ENCODE assay signal across 23 cellular contexts in genomic region chr10:102945989-102946388, GRCh38.
"Had no signal": no experiment of that assay in that cellular context is flagged by ENCODE, and none has a peak within 500 bp of the region (broad histone marks: within the 10 kb centered on the region; RNA-seq: fewer than 3 reads in every experiment).

No MANE protein-coding gene starts in this region.

- H3K27ac Mint-ChIP-seq: activated CD4-positive, alpha-beta memory T cell treated with anti-CD3 and anti-CD28 coated beads, Interleukin-2, amount 10 ng/mL, durations not matched to agents 7 days and 5 days; activated CD4-positive, alpha-beta T cell treated with anti-CD3 and anti-CD28 coated beads, Interleukin-2, amount 10 ng/mL, durations not matched to agents 7 days and 5 days; activated naive CD8-positive, alpha-beta T cell; activated T-cell treated with anti-CD3 and anti-CD28 coated beads, Interleukin-2, amount 50 U/mL, for 24 hours; memory B cell; natural killer cell; stimulated activated naive B cell treated with anti-CD40 and anti-IgM and Interleukin-4, amounts not matched to agents 10 μg/mL and 1 μg/mL and 100 μg/mL, for 72 hours; T-helper 17 cell had no signal

- H3K4me3 Mint-ChIP-seq: activated CD4-positive, alpha-beta memory T cell treated with anti-CD3 and anti-CD28 coated beads, Interleukin-2, amount 10 ng/mL, durations not matched to agents 7 days and 5 days; activated CD4-positive, alpha-beta T cell treated with anti-CD3 and anti-CD28 coated beads, Interleukin-2, amount 10 ng/mL, durations not matched to agents 7 days and 5 days; activated naive CD8-positive, alpha-beta T cell; activated T-cell treated with anti-CD3 and anti-CD28 coated beads, Interleukin-2, amount 50 U/mL, for 24 hours; memory B cell; natural killer cell; stimulated activated naive B cell treated with anti-CD40 and anti-IgM and Interleukin-4, amounts not matched to agents 10 μg/mL and 1 μg/mL and 100 μg/mL, for 72 hours; T-helper 17 cell had no signal

- H3K36me3 ChIP-seq: esophagus squamous epithelium, stomach, thyroid gland, WERI-Rb-1 had no signal

- ATAC-seq: natural killer cell; stimulated activated naive B cell treated with anti-CD40 and anti-IgM and Interleukin-4, amounts not matched to agents 10 μg/mL and 1 μg/mL and 100 μg/mL, for 72 hours; T-helper 17 cell had no signal

- H3K27me3 Mint-ChIP-seq: activated CD4-positive, alpha-beta memory T cell treated with anti-CD3 and anti-CD28 coated beads, Interleukin-2, amount 10 ng/mL, durations not matched to agents 7 days and 5 days; activated CD4-positive, alpha-beta T cell treated with anti-CD3 and anti-CD28 coated beads, Interleukin-2, amount 10 ng/mL, durations not matched to agents 7 days and 5 days; activated naive CD8-positive, alpha-beta T cell; activated T-cell treated with anti-CD3 and anti-CD28 coated beads, Interleukin-2, amount 50 U/mL, for 24 hours; memory B cell; stimulated activated naive B cell treated with anti-CD40 and anti-IgM and Interleukin-4, amounts not matched to agents 10 μg/mL and 1 μg/mL and 100 μg/mL, for 72 hours; T-helper 17 cell had no signal

- H3K4me1 Mint-ChIP-seq: activated CD4-positive, alpha-beta memory T cell treated with anti-CD3 and anti-CD28 coated beads, Interleukin-2, amount 10 ng/mL, durations not matched to agents 7 days and 5 days; activated CD4-positive, alpha-beta T cell treated with anti-CD3 and anti-CD28 coated beads, Interleukin-2, amount 10 ng/mL, durations not matched to agents 7 days and 5 days had no signal

- H3K9me3 ChIP-seq: esophagus squamous epithelium, stomach, thyroid gland had no signal

- H3K36me3 Mint-ChIP-seq: natural killer cell had no signal

- H3K4me3 ChIP-seq: esophagus squamous epithelium, stomach, thyroid gland had no signal

- H3K4me1 ChIP-seq: esophagus squamous epithelium had no signal

- DNase-seq: activated CD4-positive, alpha-beta memory T cell treated with anti-CD3 and anti-CD28 coated beads, Interleukin-2, amount 10 ng/mL, durations not matched to agents 7 days and 5 days; activated CD4-positive, alpha-beta T cell treated with anti-CD3 and anti-CD28 coated beads for 1 hour; activated CD4-positive, alpha-beta T cell treated with anti-CD3 and anti-CD28 coated beads, Interleukin-2, amount 10 ng/mL, durations not matched to agents 7 days and 5 days; activated CD8-positive, alpha-beta memory T cell treated with anti-CD3 and anti-CD28 coated beads, Interleukin-2, amount 50 U/mL, for 48 hours; activated naive CD4-positive, alpha-beta T cell; activated T-cell treated with anti-CD3 and anti-CD28 coated beads, Interleukin-2, amount 50 U/mL, for 24 hours; anterior cingulate cortex; dermis blood vessel endothelial cell; effector CD4-positive, alpha-beta T cell; esophagus squamous epithelium; foreskin melanocyte; midbrain; natural killer cell; stimulated activated CD4-positive, alpha-beta T cell treated with anti-CD3 and anti-CD28 coated beads, Interleukin-15, amount 100 ng/mL, for 24 hours; stimulated activated CD4-positive, alpha-beta T cell treated with anti-CD3 and anti-CD28 coated beads, Interleukin-2, amount 100 ng/mL, for 24 hours; stimulated activated naive B cell treated with anti-CD40 and anti-IgM and Interleukin-4, amounts not matched to agents 10 μg/mL and 1 μg/mL and 100 μg/mL, for 72 hours; stomach; T-helper 17 cell; T1000; thyroid gland; WERI-Rb-1 had no signal

- H3K9me3 Mint-ChIP-seq: activated CD4-positive, alpha-beta memory T cell treated with anti-CD3 and anti-CD28 coated beads, Interleukin-2, amount 10 ng/mL, durations not matched to agents 7 days and 5 days; activated CD4-positive, alpha-beta T cell treated with anti-CD3 and anti-CD28 coated beads, Interleukin-2, amount 10 ng/mL, durations not matched to agents 7 days and 5 days; activated T-cell treated with anti-CD3 and anti-CD28 coated beads, Interleukin-2, amount 50 U/mL, for 24 hours; memory B cell; natural killer cell; stimulated activated naive B cell treated with anti-CD40 and anti-IgM and Interleukin-4, amounts not matched to agents 10 μg/mL and 1 μg/mL and 100 μg/mL, for 72 hours had no signal
